In genomic region chr5:125698420-125698819, GRCh38 we compare ENCODE assay signal across 19 cellular contexts.
DNase-seq lines count a peak whose midpoint lies in the region; ATAC-seq, FAIRE-seq and TF ChIP-seq lines count a peak whose summit lies in the region.
"Had no signal": no experiment of that assay in that cellular context is flagged by ENCODE, and none has a peak within 500 bp of the region (broad histone marks: within the 10 kb centered on the region; RNA-seq: fewer than 3 reads in every experiment).

No MANE protein-coding gene starts in this region.

- WGBS in pancreas, 2 donors: 21 to 34% methylated on average over 1 of the region's 1 CpG

- intact Hi-C loops in Panc1 (cut with micrococcal nuclease; ENCODE audit: unreplicated experiment) (loop anchor here (10.0 kb wide), 2 partner anchors 136 to 284 kb away; no protein-coding TSS in a partner anchor), mucosa of descending colon (cut with DNase I, micrococcal nuclease) (no loop called here), pancreas (cut with DNase I) (no loop called here), OCI-LY7 (cut with micrococcal nuclease; ENCODE audit: unreplicated experiment) (no loop called here)

- DNase-seq in Panc1 (ENCODE audit: low read depth, low spot score) (no peak), mucosa of descending colon (no peak), pancreas (no peak), OCI-LY7 (ENCODE audit: low spot score) (no peak), HTR-8/SVneo (ENCODE audit: insufficient read length, low spot score) (no peak)
- DNase-seq: AML-193; Caco-2; Calu3; CD4-positive, alpha-beta T cell; CD8-positive, alpha-beta T cell; DMS79 treated with DMSO at 0.1 percent for 48 hours; GF-D8 had no signal

- no peak for ATAC-seq in Panc1
- ATAC-seq in mucosa of descending colon: peak; percentile 77
- ATAC-seq in pancreas: no peak
- ATAC-seq: A549; CD8-positive, alpha-beta T cell had no signal

- no peaks in the 10 kb centered on the region for H4K20me1 ChIP-seq in OCI-LY7 (ENCODE audit: insufficient read depth, low read length)
- H4K20me1 ChIP-seq: BLaER1 treated with 17β-estradiol and CSF1 and Interleukin-3, amounts not matched to agents 10 nM and 100 nM had no signal

- CTCF ChIA-PET in Panc1 (lab: Charles Lee) (no interaction called here), OCI-LY7 (lab: Charles Lee; ENCODE audit: unreplicated experiment) (no interaction called here)

- H2AFZ ChIP-seq in OCI-LY7 (ENCODE audit: low read length): no peak overlapping the region

- H3K4me3 ChIP-seq in Panc1 (ENCODE audit: low read depth in 2 of 2, low read length in 2 of 2) (no peak overlapping the region), mucosa of descending colon (no peak overlapping the region), pancreas (no peak overlapping the region), OCI-LY7 (ENCODE audit: low read depth, low read length, poor library complexity, severe bottlenecking) (no peak overlapping the region)
- H3K4me3 ChIP-seq: A549; BLaER1 treated with 17β-estradiol and CSF1 and Interleukin-3, amounts not matched to agents 10 nM and 100 nM had no signal

- peak overlapping the region; percentile 93 for H3K27ac ChIP-seq in Panc1 (ENCODE audit: low read length)
- no peak overlapping the region for H3K27ac ChIP-seq in pancreas
- H3K27ac ChIP-seq in OCI-LY7 (ENCODE audit: low read depth, low read length, poor library complexity, severe bottlenecking): no peak overlapping the region
- H3K27ac ChIP-seq: 22Rv1; A549; BLaER1 treated with 17β-estradiol and CSF1 and Interleukin-3, amounts not matched to agents 10 nM and 100 nM; C4-2B had no signal

- no peak overlapping the region for H3K4me2 ChIP-seq in OCI-LY7 (ENCODE audit: low read length)
- H3K4me2 ChIP-seq: A549; BLaER1 treated with 17β-estradiol and CSF1 and Interleukin-3, amounts not matched to agents 10 nM and 100 nM had no signal

- no peaks in the 10 kb centered on the region for H3K36me3 ChIP-seq in Panc1 (ENCODE audit: control insufficient read depth, insufficient read depth, low read length)
- no peaks in the 10 kb centered on the region for H3K36me3 ChIP-seq in mucosa of descending colon (ENCODE audit: low read depth)
- H3K36me3 ChIP-seq in pancreas: no peaks in the 10 kb centered on the region
- H3K36me3 ChIP-seq in OCI-LY7 (ENCODE audit: insufficient read depth, low read length): no peaks in the 10 kb centered on the region
- H3K36me3 ChIP-seq: BLaER1 treated with 17β-estradiol and CSF1 and Interleukin-3, amounts not matched to agents 10 nM and 100 nM had no signal

- BruUV-seq in Panc1 (replicated peaks; lab: Mats Ljungman, UMichigan): no TSS peak
- BruUV-seq in OCI-LY7 (replicated peaks; lab: Mats Ljungman, UMichigan): no TSS peak

- in situ Hi-C loops in Panc1 (cut with HindIII; ENCODE audit: low pct_unique_long_range_greater_than_20kb, low sequenced_read_pairs): no loop called here

- TF ChIP-seq CTCF in Panc1 (IDR thresholded peaks at IDR 0.05) (no peak), mucosa of descending colon (IDR thresholded peaks at IDR 0.05) (no peak), pancreas (IDR thresholded peaks at IDR 0.05) (no peak), OCI-LY7 (conservative IDR thresholded peaks at IDR 0.05; ENCODE audit: low read length) (no peak)

- H3K27me3 ChIP-seq in Panc1 (ENCODE audit: control insufficient read depth, insufficient read depth, low read length): no peaks in the 10 kb centered on the region
- no peaks in the 10 kb centered on the region for H3K27me3 ChIP-seq in pancreas
- H3K27me3 ChIP-seq: BLaER1 treated with 17β-estradiol and CSF1 and Interleukin-3, amounts not matched to agents 10 nM and 100 nM had no signal

- H3K79me2 ChIP-seq in OCI-LY7 (ENCODE audit: insufficient read depth, low read depth, low read length): no peaks in the 10 kb centered on the region

- FAIRE-seq in pancreas (lab: Jason Lieb, UNC) (peak; percentile 32), HTR-8/SVneo (lab: Jason Lieb, UNC) (no peak)
- FAIRE-seq: A549, D721Med, GM12891, GM19239 had no signal

- H3K4me1 ChIP-seq in Panc1 (ENCODE audit: control insufficient read depth, insufficient read depth, low read length) (peaks cover 40% of the 10 kb centered on the region), mucosa of descending colon (ENCODE audit: low read depth) (peaks cover 16% of the 10 kb centered on the region), pancreas (peaks cover 20 to 22% (median 21%) of the 10 kb centered on the region in 3 donors), OCI-LY7 (ENCODE audit: insufficient read depth, low read length, poor library complexity, severe bottlenecking) (no peaks in the 10 kb centered on the region)
- H3K4me1 ChIP-seq: BLaER1 treated with 17β-estradiol and CSF1 and Interleukin-3, amounts not matched to agents 10 nM and 100 nM had no signal

- POLR2A ChIA-PET in Panc1 (lab: Charles Lee): no interaction called here
- POLR2A ChIA-PET in OCI-LY7 (lab: Charles Lee): interaction anchor here (0.5 to 0.6 kb wide), 2 partner anchors 165 to 600 kb away, joined by 3 read pairs; no protein-coding TSS in a partner anchor

- H3K9me3 ChIP-seq in Panc1 (ENCODE audit: control insufficient read depth, insufficient read depth, low read depth, low read length) (peaks cover 5% of the 10 kb centered on the region; the same call in 1 of the 2 replicates), mucosa of descending colon (no peaks in the 10 kb centered on the region), pancreas (no peaks in the 10 kb centered on the region), OCI-LY7 (ENCODE audit: low read length) (no peaks in the 10 kb centered on the region)
- H3K9me3 ChIP-seq: A549; BLaER1 treated with 17β-estradiol and CSF1 and Interleukin-3, amounts not matched to agents 10 nM and 100 nM had no signal

- no peaks in the 10 kb centered on the region for H3K9me2 ChIP-seq in OCI-LY7 (ENCODE audit: insufficient read depth, low read length)
